In the genomic region with DNA sequence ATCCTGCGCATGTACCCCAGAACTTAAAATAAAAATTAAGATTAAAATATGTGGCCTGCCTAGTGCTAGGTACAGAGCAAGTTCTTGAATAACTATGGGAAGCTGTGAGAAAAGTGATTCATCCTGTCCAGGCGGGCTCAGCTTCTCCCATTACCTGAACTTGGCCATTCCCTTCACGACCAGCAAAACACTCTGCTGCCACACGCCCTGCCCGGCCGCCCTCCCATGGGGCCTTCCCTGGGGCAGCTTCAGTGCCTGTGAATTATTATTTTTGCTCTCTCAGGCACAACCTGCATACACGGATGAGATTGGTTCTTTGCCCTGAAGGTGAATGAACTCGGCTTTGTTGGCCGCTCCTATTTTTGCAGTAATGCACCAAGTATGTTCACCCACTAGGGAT, we compare ENCODE assay signal across 20 cellular contexts.
"Had no signal": no experiment of that assay in that cellular context is flagged by ENCODE, and none has a peak within 500 bp of the region (broad histone marks: within the 10 kb centered on the region; RNA-seq: fewer than 3 reads in every experiment).

No MANE protein-coding gene starts in this region.

- H3K27ac ChIP-seq: colonic mucosa, gastrocnemius medialis, left lung, prostate gland, sigmoid colon, spleen, testis, tibial artery had no signal

- H3K9me3 ChIP-seq: colonic mucosa, gastrocnemius medialis, left lung, mucosa of descending colon, prostate gland, sigmoid colon, testis had no signal

- H3K4me3 ChIP-seq: colonic mucosa, gastrocnemius medialis, left lung, mucosa of descending colon, prostate gland, sigmoid colon, spleen, testis, tibial artery had no signal

- H3K4me1 ChIP-seq: colonic mucosa, gastrocnemius medialis, left lung, prostate gland, sigmoid colon, spleen, testis, tibial artery had no signal

- ATAC-seq: gastrocnemius medialis; left lung; mucosa of descending colon; natural killer cell treated with Interleukin-12 subunit alpha and Interleukin-12 subunit beta and Interleukin-15 and Interleukin-18, amount 100 ng/mL, for 72 hours; right cardiac atrium; stimulated activated memory B cell treated with anti-CD40 and anti-IgM and Interleukin-4, amounts not matched to agents 10 μg/mL and 1 μg/mL and 100 μg/mL, for 72 hours; stimulated activated naive CD8-positive, alpha-beta T cell treated with anti-CD3 and anti-CD28 coated beads, Interleukin-15, Interleukin-2, amounts not matched to agents 100 U/mL and 50 U/mL, for 24 hours had no signal

- DNase-seq: colonic mucosa; effector memory CD4-positive, alpha-beta T cell; foreskin fibroblast; gastrocnemius medialis; left lung; mesenchymal stem cell; mucosa of descending colon; naive B cell; sigmoid colon; spleen; stimulated activated CD4-positive, alpha-beta T cell treated with anti-CD3 and anti-CD28 coated beads, Interleukin-4, amount 100 ng/mL, for 4 hours; stimulated activated naive CD8-positive, alpha-beta T cell treated with anti-CD3 and anti-CD28 coated beads, Interleukin-15, Interleukin-2, amounts not matched to agents 100 U/mL and 50 U/mL, for 24 hours; substantia nigra; testis; tibial artery had no signal

- H3K27me3 ChIP-seq: colonic mucosa, gastrocnemius medialis, left lung, sigmoid colon, testis, tibial artery had no signal

- H3K36me3 ChIP-seq: colonic mucosa, gastrocnemius medialis, left lung, prostate gland, sigmoid colon, spleen, tibial artery had no signal

- FAIRE-seq: endometrium had no signal
